Comparison of ENCODE assay signal across 15 cellular contexts in the genomic region with DNA sequence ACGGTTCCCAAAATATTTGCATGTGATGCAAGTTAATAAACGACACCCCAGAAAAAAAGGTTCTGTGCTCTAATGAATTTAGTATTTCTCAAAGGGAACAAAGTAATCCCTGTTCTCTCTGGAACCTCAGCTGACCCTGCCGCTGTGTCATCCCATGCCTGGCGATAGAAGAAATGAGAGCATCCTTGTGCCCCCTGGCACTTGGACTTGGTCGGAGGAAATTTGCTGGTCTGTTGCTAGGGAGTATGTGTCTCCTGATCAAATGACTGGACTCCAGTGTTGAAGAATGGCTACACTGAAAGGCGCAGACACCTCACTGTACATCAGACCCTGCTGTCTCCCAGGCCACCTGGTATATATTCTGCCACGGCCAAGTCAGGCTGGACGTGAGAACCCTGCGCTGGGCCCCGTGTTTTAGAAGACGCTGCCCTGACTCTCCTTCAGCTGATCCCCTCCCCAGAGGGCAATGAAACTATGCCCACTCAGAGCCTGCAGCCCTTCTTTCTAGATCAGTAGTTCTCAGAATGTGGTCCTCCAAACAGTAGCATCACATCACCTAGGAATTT.
DNase-seq lines count a peak whose midpoint lies in the region; ATAC-seq and TF ChIP-seq lines count a peak whose summit lies in the region.
"Had no signal": no experiment of that assay in that cellular context is flagged by ENCODE, and none has a peak within 500 bp of the region (broad histone marks: within the 10 kb centered on the region; RNA-seq: fewer than 3 reads in every experiment).

No MANE protein-coding gene starts in this region.

- H4K8ac ChIP-seq in mesenchymal stem cell (ENCODE audit: low read length), result no peak overlapping the region

- H3K79me2 ChIP-seq in osteoblast (ENCODE audit: insufficient read depth, low read length), result no peaks in the 10 kb centered on the region

- H3K36me3 Mint-ChIP-seq in naive thymus-derived CD4-positive, alpha-beta T cell, result no peaks in the 10 kb centered on the region
- H3K36me3 Mint-ChIP-seq: CD4-positive, CD25-positive, alpha-beta regulatory T cell had no signal

- no peak for TF ChIP-seq EP300 in esophagus muscularis mucosa (IDR thresholded peaks at IDR 0.05)

- peaks cover 0 to 8% (median 4%) of the 10 kb centered on the region in 7 donors for H3K4me1 Mint-ChIP-seq in naive thymus-derived CD4-positive, alpha-beta T cell

- H2AFZ ChIP-seq in mesenchymal stem cell (ENCODE audit: low read depth, low read length) (no peak overlapping the region), osteoblast (ENCODE audit: low read length) (no peak overlapping the region)
- H2AFZ ChIP-seq: GM23338 had no signal

- no peaks in the 10 kb centered on the region for H3K79me1 ChIP-seq in mesenchymal stem cell (replicated peaks; ENCODE audit: low read length, poor library complexity, severe bottlenecking)

- H3K4ac ChIP-seq in mesenchymal stem cell (ENCODE audit: low read depth in 1 of 2, low read length in 2 of 2), result no peak overlapping the region

- H3K4me3 ChIP-seq in esophagus muscularis mucosa (no peak overlapping the region), mesenchymal stem cell (ENCODE audit: insufficient read depth in 1 of 2, low read depth in 1 of 2, low read length in 2 of 2) (no peak overlapping the region), osteoblast (ENCODE audit: insufficient read depth, low read length) (no peak overlapping the region)
- no peak overlapping the region for H3K4me3 ChIP-seq in naive thymus-derived CD4-positive, alpha-beta T cell (ENCODE audit: low read length)
- H3K4me3 ChIP-seq: GM23338 had no signal

- DNase-seq in G401 (ENCODE audit: low spot score) (peak; percentile 9), esophagus muscularis mucosa (ENCODE audit: extremely low spot score) (peak; percentile 68), mesenchymal stem cell (no peak), substantia nigra (lab: John Stamatoyannopoulos, UW) (peak in 42 of 49 donors; percentile 15 to 85 (median 49)), LoVo (ENCODE audit: low spot score) (no peak), osteoblast (ENCODE audit: insufficient read length, low spot score, missing footprints) (no peak), germinal center (ENCODE audit: low spot score) (no peak)
- no peak for DNase-seq in naive thymus-derived CD4-positive, alpha-beta T cell
- DNase-seq: CD4-positive, CD25-positive, alpha-beta regulatory T cell; NCI-H187; NCI-H446; NCI-H69; SHP77 treated with DMSO at 0.1 percent for 48 hours had no signal

- no peak overlapping the region for H3K27ac Mint-ChIP-seq in naive thymus-derived CD4-positive, alpha-beta T cell
- H3K27ac Mint-ChIP-seq: CD4-positive, CD25-positive, alpha-beta regulatory T cell; GM23338 had no signal

- H3K4me3 Mint-ChIP-seq in naive thymus-derived CD4-positive, alpha-beta T cell, result no peak overlapping the region
- H3K4me3 Mint-ChIP-seq: CD4-positive, CD25-positive, alpha-beta regulatory T cell; GM23338 had no signal

- POLR2A ChIA-PET in naive thymus-derived CD4-positive, alpha-beta T cell (lab: Charles Lee), result interaction anchor here (0.7 kb wide), 1 partner anchor 188 kb away, joined by 3 read pairs; no protein-coding TSS in a partner anchor

- H3K23ac ChIP-seq in mesenchymal stem cell (ENCODE audit: low read length in 2 of 2), result no peak overlapping the region

- H3K9ac ChIP-seq in mesenchymal stem cell (ENCODE audit: low read length), result no peak overlapping the region

- H3K27me3 Mint-ChIP-seq in naive thymus-derived CD4-positive, alpha-beta T cell, result peaks cover 0 to 24% (median 12%) of the 10 kb centered on the region in 5 donors

- H3K4me1 ChIP-seq in esophagus muscularis mucosa (peaks cover 0 to 14% (median 11%) of the 10 kb centered on the region in 4 donors), mesenchymal stem cell (ENCODE audit: control insufficient read depth, insufficient read depth, low read depth, low read length) (peaks cover 7% of the 10 kb centered on the region), osteoblast (ENCODE audit: insufficient read depth, low read length) (peaks cover 25% of the 10 kb centered on the region)
- H3K4me1 ChIP-seq in naive thymus-derived CD4-positive, alpha-beta T cell (ENCODE audit: control insufficient read depth in 2 of 2, insufficient read depth in 2 of 2, low read length in 2 of 2), result peaks cover 0 to 4% of the 10 kb centered on the region in 2 donors

- WGBS in esophagus muscularis mucosa, result 98% methylated on average over 4 of the region's 11 CpGs
- WGBS in mesenchymal stem cell, result 89% methylated on average over 11 of the region's 11 CpGs

- H3K4me2 ChIP-seq in mesenchymal stem cell (ENCODE audit: low read length, poor library complexity, severe bottlenecking) (peak overlapping the region; percentile 18), osteoblast (ENCODE audit: insufficient read depth, low read length) (no peak overlapping the region)
- H3K4me2 ChIP-seq: GM23338 had no signal

- no peak overlapping the region for H3K14ac ChIP-seq in mesenchymal stem cell (ENCODE audit: low read length in 2 of 2)

- no peaks in the 10 kb centered on the region for H4K20me1 ChIP-seq in osteoblast (ENCODE audit: insufficient read depth, low read length)

- H3K9me3 Mint-ChIP-seq in naive thymus-derived CD4-positive, alpha-beta T cell, result no peaks in the 10 kb centered on the region
- H3K9me3 Mint-ChIP-seq: GM23338 had no signal

- H2AK5ac ChIP-seq in mesenchymal stem cell (ENCODE audit: low read length, severe bottlenecking), result peak overlapping the region; percentile 66

- no peak for TF ChIP-seq CTCF in esophagus muscularis mucosa (IDR thresholded peaks at IDR 0.05)
- TF ChIP-seq CTCF in osteoblast (IDR thresholded peaks at IDR 0.05; ENCODE audit: extremely low read depth, low read depth, low read length), result no peak

- intact Hi-C loops in esophagus muscularis mucosa (cut with DNase I), result loop anchor here (5.0 kb wide), 1 partner anchor 361 kb away; a partner anchor contains a TSS
- intact Hi-C loops in naive thymus-derived CD4-positive, alpha-beta T cell (cut with micrococcal nuclease), result loop anchor here (5.0 to 10.0 kb wide), 5 partner anchors 66 to 886 kb away; a partner anchor contains a TSS

- H2BK120ac ChIP-seq in mesenchymal stem cell (ENCODE audit: low read depth, low read length), result no peak overlapping the region

- no peaks in the 10 kb centered on the region for H3K9me3 ChIP-seq in esophagus muscularis mucosa
- no peaks in the 10 kb centered on the region for H3K9me3 ChIP-seq in mesenchymal stem cell (ENCODE audit: control insufficient read depth, low read length)
- H3K9me3 ChIP-seq in naive thymus-derived CD4-positive, alpha-beta T cell (ENCODE audit: control insufficient read depth in 2 of 3, low read length in 3 of 3), result no peaks in the 10 kb centered on the region
- H3K9me3 ChIP-seq in osteoblast (ENCODE audit: low read depth, low read length), result no peaks in the 10 kb centered on the region

- in situ Hi-C loops in G401 (cut with HindIII; ENCODE audit: low sequenced_read_pairs), result no loop called here

- H3K36me3 ChIP-seq in esophagus muscularis mucosa (no peaks in the 10 kb centered on the region), mesenchymal stem cell (ENCODE audit: control insufficient read depth in 1 of 2, insufficient read depth in 2 of 2, low read depth in 1 of 2, low read length in 2 of 2) (no peaks in the 10 kb centered on the region), osteoblast (ENCODE audit: insufficient read depth, low read length) (no peaks in the 10 kb centered on the region)
- no peaks in the 10 kb centered on the region for H3K36me3 ChIP-seq in naive thymus-derived CD4-positive, alpha-beta T cell (ENCODE audit: control insufficient read depth in 2 of 3, insufficient read depth in 3 of 3, low read length in 3 of 3)

- no peak overlapping the region for H2BK12ac ChIP-seq in mesenchymal stem cell (ENCODE audit: low read length in 2 of 2)

- H4K91ac ChIP-seq in mesenchymal stem cell (ENCODE audit: low read length), result no peak overlapping the region

- TF ChIP-seq POLR2A in esophagus muscularis mucosa (IDR thresholded peaks at IDR 0.05; ENCODE audit: low read depth), result no peak

- CTCF ChIA-PET in naive thymus-derived CD4-positive, alpha-beta T cell (lab: Charles Lee), result interaction anchor here (0.6 kb wide), 1 partner anchor 471 kb away, joined by 3 read pairs; no protein-coding TSS in a partner anchor

- no peak overlapping the region for H3K18ac ChIP-seq in mesenchymal stem cell (ENCODE audit: low read depth in 1 of 2, low read length in 2 of 2)

- no peak overlapping the region for H2BK15ac ChIP-seq in mesenchymal stem cell (ENCODE audit: low read depth, poor library complexity, severe bottlenecking)

- ATAC-seq in naive thymus-derived CD4-positive, alpha-beta T cell, result no peak
- ATAC-seq: GM23338, HCT116 had no signal

- H3K27me3 ChIP-seq in esophagus muscularis mucosa (no peaks in the 10 kb centered on the region), mesenchymal stem cell (ENCODE audit: control insufficient read depth in 1 of 2, insufficient read depth in 1 of 2, low read length in 2 of 2) (peaks cover 0 to 4% of the 10 kb centered on the region in 2 experiments), osteoblast (ENCODE audit: insufficient read depth, low read length) (no peaks in the 10 kb centered on the region)
- peaks cover 0 to 4% of the 10 kb centered on the region in 2 donors for H3K27me3 ChIP-seq in naive thymus-derived CD4-positive, alpha-beta T cell (ENCODE audit: control insufficient read depth in 2 of 2, insufficient read depth in 2 of 2, low read length in 2 of 2)

- H3K27ac ChIP-seq in esophagus muscularis mucosa (replicated peaks in 1 of 4) (no peak overlapping the region), mesenchymal stem cell (ENCODE audit: low read length, poor library complexity, severe bottlenecking) (peak overlapping the region; percentile 73), substantia nigra (ENCODE audit: low read depth, low read length, poor library complexity, severe bottlenecking) (peak overlapping the region; percentile 92), osteoblast (ENCODE audit: low read depth, low read length) (no peak overlapping the region)
- no peak overlapping the region for H3K27ac ChIP-seq in naive thymus-derived CD4-positive, alpha-beta T cell (ENCODE audit: low read depth, low read length)

- H2BK5ac ChIP-seq in mesenchymal stem cell (ENCODE audit: low read depth, low read length, poor library complexity, severe bottlenecking), result no peak overlapping the region

Comparison
In these comparisons a context has a peak if more than half of its experiments do, and no peak if none do; other contexts are left out.
1. DNase-seq: peak in G401 (single experiment), esophagus muscularis mucosa (single experiment) and substantia nigra (42 of 49); none in mesenchymal stem cell (single experiment), LoVo (single experiment), naive thymus-derived CD4-positive, alpha-beta T cell (0 of 9), osteoblast (single experiment) and germinal center (single experiment).
2. H3K27ac ChIP-seq: peak in mesenchymal stem cell (single experiment) and substantia nigra (single experiment); none in esophagus muscularis mucosa (0 of 4), naive thymus-derived CD4-positive, alpha-beta T cell (single experiment) and osteoblast (single experiment).